ENCODE assay signal across 4 cellular contexts in the genomic region with DNA sequence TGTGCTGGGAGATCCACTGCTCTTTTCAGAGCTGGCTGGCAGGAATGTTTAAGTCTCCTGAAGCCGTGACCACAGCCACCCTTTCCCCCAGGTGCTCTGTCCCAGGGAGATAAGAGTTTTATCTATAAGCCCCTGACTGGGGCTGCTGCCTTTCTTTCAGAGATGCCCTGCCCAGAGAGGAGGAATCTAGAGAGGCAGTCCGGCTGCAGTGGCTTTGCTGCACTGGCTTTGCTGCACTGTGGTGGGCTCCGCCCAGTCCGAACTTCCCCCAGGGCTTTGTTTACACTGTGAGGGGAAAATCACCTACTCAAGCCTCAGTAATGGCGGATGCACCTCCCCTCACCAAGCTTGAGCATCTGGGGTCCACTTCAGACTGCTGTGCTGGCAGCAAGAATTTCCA. TPM values are rescaled to one million over a fixed set of nuclear protein-coding genes. Genes with fewer than 3 reads are reported as not detected.
"Had no signal": no experiment of that assay in that cellular context is flagged by ENCODE, and none has a peak within 500 bp of the region (broad histone marks: within the 10 kb centered on the region; RNA-seq: fewer than 3 reads in every experiment).

No MANE protein-coding gene starts in this region.

RNA-seq across cellular contexts. Expression of gene CLECL1, which starts 47.5 kb away (rescaled TPM):
- total RNA-seq: cerebellum, dermis blood vessel endothelial cell, osteoblast, pulmonary artery endothelial cell had no signal
